ENCODE assay signal across 1 cellular context in genomic region chr16:28538733-28539596, GRCh38.
TF ChIP-seq lines count a peak whose summit lies in the region.

Gene NUPR1, minus strand, starts transcription at chr16:28538974. Its CDS starts 67 bp downstream, at chr16:28538907.

TF ChIP-seq in K562, 482 proteins besides CTCF, POLR2A, EP300 and RAD21 (continued from another document):
- no peak for TF ChIP-seq ZNF398 (CRISPR knock-in tag; IDR thresholded peaks at IDR 0.05)
- no peak for TF ChIP-seq PPARD (CRISPR knock-in tag; IDR thresholded peaks at IDR 0.05)
- TF ChIP-seq ZNF589 (CRISPR knock-in tag; IDR thresholded peaks at IDR 0.05; ENCODE audit: low read depth) = peak; percentile 72
- TF ChIP-seq PCBP2 (IDR thresholded peaks at IDR 0.05; ENCODE audit: low read depth, low read length, poor library complexity, severe bottlenecking) = no peak
- no peak for TF ChIP-seq E2F6 (IDR thresholded peaks at IDR 0.05; ENCODE audit: borderline replicate concordance in 1 of 2, extremely low read depth in 1 of 2, insufficient read depth in 1 of 2, insufficient read length in 1 of 2, low read depth in 1 of 2, low read length in 1 of 2, poor library complexity in 1 of 2, severe bottlenecking in 1 of 2)
- no peak for TF ChIP-seq ZNF609 (CRISPR knock-in tag; IDR thresholded peaks at IDR 0.05; ENCODE audit: borderline replicate concordance)
- TF ChIP-seq ARHGAP35 (IDR thresholded peaks at IDR 0.05; ENCODE audit: partially characterized antibody) = no peak
- TF ChIP-seq BHLHE40 (IDR thresholded peaks at IDR 0.05; ENCODE audit: low read length) = no peak
- no peak for TF ChIP-seq BCOR (IDR thresholded peaks at IDR 0.05)
- no peak for TF ChIP-seq KLF1 (tag; IDR thresholded peaks at IDR 0.05)
- no peak for TF ChIP-seq ZNF445 (CRISPR knock-in tag; IDR thresholded peaks at IDR 0.05; ENCODE audit: low read depth)
- 0 out of 4 replicates have a peak, but pooled peaks of 1 of the 2 experiments have one; percentile 28 for TF ChIP-seq TEAD1 (CRISPR knock-in tag; IDR thresholded peaks at IDR 0.05)
- no peak for TF ChIP-seq NR4A1 (CRISPR knock-in tag; IDR thresholded peaks at IDR 0.05)
- peak; percentile 91 for TF ChIP-seq NR4A1 (tag; IDR thresholded peaks at IDR 0.05)
- no peak for TF ChIP-seq IRF2 (CRISPR knock-in tag; IDR thresholded peaks at IDR 0.05)
- peak; percentile 62; the same call in 1 of the 2 replicates for TF ChIP-seq ZNF766 (CRISPR knock-in tag; conservative IDR thresholded peaks at IDR 0.05)
- TF ChIP-seq PURB (CRISPR knock-in tag; IDR thresholded peaks at IDR 0.05; ENCODE audit: low read depth) = no peak
- TF ChIP-seq ZNF175 (CRISPR knock-in tag; IDR thresholded peaks at IDR 0.05; ENCODE audit: low read depth) = peak; percentile 77
- TF ChIP-seq TEAD2 (tag; IDR thresholded peaks at IDR 0.05) = peak; percentile 58; the same call in 1 of the 2 replicates
